8 cellular contexts compared by ENCODE assay signal in genomic region chr11:112024178-112024777, GRCh38. TPM values are rescaled to one million over a fixed set of nuclear protein-coding genes. Genes with fewer than 3 reads are reported as not detected.
DNase-seq lines count a peak whose midpoint lies in the region; ATAC-seq, FAIRE-seq and TF ChIP-seq lines count a peak whose summit lies in the region.

No MANE protein-coding gene starts in this region.

- peak; percentile 98 for FAIRE-seq in GM19239 (lab: Jason Lieb, UNC)
- FAIRE-seq in RCC 7860 (lab: Jason Lieb, UNC), result no peak

- intact Hi-C loops in CD4-positive, alpha-beta T cell (cut with DNase I, micrococcal nuclease), result loop anchor here (1.0 to 5.0 kb wide), 4 partner anchors 63 to 145 kb away; partner anchors contain the start of genes CFAP68 (in 1 of the 2), DIXDC1 (in 1 of the 2), FDXACB1 (in 1 of the 2) and SDHD (in 1 of the 2)
- intact Hi-C loops in activated CD4-positive, alpha-beta memory T cell treated with anti-CD3 and anti-CD28 coated beads for 36 hours (cut with micrococcal nuclease), result loop anchor here (2.0 kb wide), 5 partner anchors 33 to 153 kb away; partner anchors contain the start of genes ALG9, SDHD and TIMM8B
- intact Hi-C loops in left ventricle myocardium inferior (cut with micrococcal nuclease), result no loop called here
- intact Hi-C loops in gastrocnemius medialis (cut with DNase I; ENCODE audit: low total_unique reads), result no loop called here

- TF ChIP-seq POLR2A in gastrocnemius medialis (IDR thresholded peaks at IDR 0.05), result no peak

- H3K4me3 ChIP-seq in left ventricle myocardium inferior (peak overlapping the region; percentile 79), gastrocnemius medialis (peak overlapping the region; percentile 92 to 96 (median 94))

- CTCF ChIA-PET in CD4-positive, alpha-beta T cell (lab: Charles Lee), result no interaction called here
- CTCF ChIA-PET in activated CD4-positive, alpha-beta memory T cell treated with anti-CD3 and anti-CD28 coated beads for 36 hours (lab: Charles Lee), result no interaction called here

- H3K27ac ChIP-seq in CD4-positive, alpha-beta T cell (ENCODE audit: low read depth, low read length), result peak overlapping the region; percentile 78
- peak overlapping the region; percentile 95 for H3K27ac ChIP-seq in left ventricle myocardium inferior (replicated peaks)
- peak overlapping the region; percentile 89 to 98 (median 94) for H3K27ac ChIP-seq in gastrocnemius medialis

- H3K36me3 ChIP-seq in left ventricle myocardium inferior (peaks cover 21% of the 10 kb centered on the region), gastrocnemius medialis (peaks cover 0 to 8% of the 10 kb centered on the region in 2 donors)

- peak; percentile 31 for ATAC-seq in CD4-positive, alpha-beta T cell (ENCODE audit: poor library complexity)
- peak; percentile 32 for ATAC-seq in HG03558 (IDR thresholded peaks at IDR 0.05; ENCODE audit: extremely low read depth, unreplicated experiment)
- peak in 1 of 2 donors; percentile 6 for ATAC-seq in gastrocnemius medialis

- peaks cover 43% of the 10 kb centered on the region for H3K4me1 Mint-ChIP-seq in CD4-positive, alpha-beta T cell (ENCODE audit: low read depth)
- H3K4me1 Mint-ChIP-seq in activated CD4-positive, alpha-beta memory T cell treated with anti-CD3 and anti-CD28 coated beads for 36 hours (ENCODE audit: low read depth), result peaks cover 21% of the 10 kb centered on the region

- no peaks in the 10 kb centered on the region for H3K9me3 Mint-ChIP-seq in CD4-positive, alpha-beta T cell
- H3K9me3 Mint-ChIP-seq in activated CD4-positive, alpha-beta memory T cell treated with anti-CD3 and anti-CD28 coated beads for 36 hours, result no peaks in the 10 kb centered on the region

- no peak for TF ChIP-seq CTCF in CD4-positive, alpha-beta T cell (IDR thresholded peaks at IDR 0.05)
- TF ChIP-seq CTCF in left ventricle myocardium inferior (IDR thresholded peaks at IDR 0.05; ENCODE audit: borderline replicate concordance), result no peak
- no peak for TF ChIP-seq CTCF in gastrocnemius medialis (IDR thresholded peaks at IDR 0.05 in 4 of 5, conservative IDR thresholded peaks at IDR 0.05 in 1 of 5)

- DNase-seq in CD4-positive, alpha-beta T cell, result no peak
- DNase-seq in GM19239 (ENCODE audit: insufficient read length, low spot score), result no peak
- no peak for DNase-seq in activated CD4-positive, alpha-beta memory T cell treated with anti-CD3 and anti-CD28 coated beads for 36 hours
- DNase-seq in left ventricle myocardium inferior, result no peak
- no peak for DNase-seq in gastrocnemius medialis
- no peak for DNase-seq in iPS-NIHi7 (ENCODE audit: extremely low spot score)
- DNase-seq in RCC 7860 (ENCODE audit: low spot score), result no peak

- H3K27ac Mint-ChIP-seq in CD4-positive, alpha-beta T cell, result peak overlapping the region; percentile 98
- H3K27ac Mint-ChIP-seq in activated CD4-positive, alpha-beta memory T cell treated with anti-CD3 and anti-CD28 coated beads for 36 hours, result peak overlapping the region; percentile 98

- no peaks in the 10 kb centered on the region for H3K9me3 ChIP-seq in CD4-positive, alpha-beta T cell (ENCODE audit: control insufficient read depth, low read length)
- H3K9me3 ChIP-seq in left ventricle myocardium inferior (replicated peaks) (no peaks in the 10 kb centered on the region), gastrocnemius medialis (no peaks in the 10 kb centered on the region)

- H3K27me3 ChIP-seq in CD4-positive, alpha-beta T cell (ENCODE audit: control insufficient read depth, insufficient read depth, low read length), result no peaks in the 10 kb centered on the region
- H3K27me3 ChIP-seq in left ventricle myocardium inferior (ENCODE audit: low read depth) (no peaks in the 10 kb centered on the region), gastrocnemius medialis (no peaks in the 10 kb centered on the region)

- H3K27me3 Mint-ChIP-seq in CD4-positive, alpha-beta T cell, result no peaks in the 10 kb centered on the region
- H3K27me3 Mint-ChIP-seq in activated CD4-positive, alpha-beta memory T cell treated with anti-CD3 and anti-CD28 coated beads for 36 hours, result no peaks in the 10 kb centered on the region

- POLR2A ChIA-PET in CD4-positive, alpha-beta T cell (lab: Charles Lee), result interaction anchor here (0.6 to 2.1 kb wide), 3 partner anchors 33 to 153 kb away, joined by 3 to 8 read pairs (median 3); partner anchors contain the start of gene ALG9
- POLR2A ChIA-PET in activated CD4-positive, alpha-beta memory T cell treated with anti-CD3 and anti-CD28 coated beads for 36 hours (lab: Charles Lee), result interaction anchor here (0.7 to 2.2 kb wide), 3 partner anchors 27 to 97 kb away, joined by 3 to 7 read pairs (median 4); no protein-coding TSS in a partner anchor

- H3K4me3 Mint-ChIP-seq in CD4-positive, alpha-beta T cell, result peak overlapping the region; percentile 100
- H3K4me3 Mint-ChIP-seq in activated CD4-positive, alpha-beta memory T cell treated with anti-CD3 and anti-CD28 coated beads for 36 hours, result peak overlapping the region; percentile 98

- H3K4me1 ChIP-seq in left ventricle myocardium inferior, result peaks cover 74% of the 10 kb centered on the region
- H3K4me1 ChIP-seq in gastrocnemius medialis, result peaks cover 12 to 17% of the 10 kb centered on the region in 2 donors

- in situ Hi-C loops in gastrocnemius medialis (cut with MboI; ENCODE audit: low sequenced_read_pairs in 4 of 4), result no loop called here

- H3K36me3 Mint-ChIP-seq in CD4-positive, alpha-beta T cell (ENCODE audit: low read depth), result peaks cover 33% of the 10 kb centered on the region
- H3K36me3 Mint-ChIP-seq in activated CD4-positive, alpha-beta memory T cell treated with anti-CD3 and anti-CD28 coated beads for 36 hours, result peaks cover 28% of the 10 kb centered on the region

RNA-seq across cellular contexts. Expression of gene DLAT, which starts 0.9 kb away (rescaled TPM):
- total RNA-seq in CD4-positive, alpha-beta T cell, result 10 to 100 TPM; 10.7 to 10.8 TPM
- 10 to 100 TPM; 36.4 to 39.0 TPM for total RNA-seq in activated CD4-positive, alpha-beta memory T cell treated with anti-CD3 and anti-CD28 coated beads for 36 hours
- total RNA-seq in left ventricle myocardium inferior, result 176 TPM
- total RNA-seq in gastrocnemius medialis, result 100 to 1,000 TPM in 1 of 4 donors, 10 to 100 TPM in 3; 60.1 to 117 (median 67.8) TPM

RNA-seq across cellular contexts. Expression of gene PIH1D2, which starts 49.5 kb away (rescaled TPM):
- not detected for total RNA-seq in CD4-positive, alpha-beta T cell
- under 1 TPM; 0.36 to 0.56 TPM for total RNA-seq in activated CD4-positive, alpha-beta memory T cell treated with anti-CD3 and anti-CD28 coated beads for 36 hours
- total RNA-seq in left ventricle myocardium inferior (2.2 TPM), gastrocnemius medialis (1 to 10 TPM in 2 of 4 donors, under 1 TPM in 2; 0.42 to 1.6 (median 0.92) TPM)

RNA-seq across cellular contexts. Expression of gene NKAPD1, which starts 49.8 kb away (rescaled TPM):
- 10 to 100 TPM; 14.8 to 16.0 TPM for total RNA-seq in CD4-positive, alpha-beta T cell
- 10 to 100 TPM; 17.5 to 19.4 TPM for total RNA-seq in activated CD4-positive, alpha-beta memory T cell treated with anti-CD3 and anti-CD28 coated beads for 36 hours
- 7.6 TPM for total RNA-seq in left ventricle myocardium inferior
- 10 to 100 TPM in 2 of 4 donors, 1 to 10 TPM in 2; 4.0 to 10.5 (median 9.0) TPM for total RNA-seq in gastrocnemius medialis

Comparison
In these comparisons a context has a peak if more than half of its experiments do, and no peak if none do; other contexts are left out.
1. intact Hi-C loops: an anchor here in CD4-positive, alpha-beta T cell (1.0 to 5.0 kb wide) and activated CD4-positive, alpha-beta memory T cell treated with anti-CD3 and anti-CD28 coated beads for 36 hours (2.0 kb wide); none called in left ventricle myocardium inferior and gastrocnemius medialis.